Comparison of ENCODE assay signal across 1 cellular context in genomic region chr10:89921422-89921821, GRCh38.
TF ChIP-seq lines count a peak whose summit lies in the region.

No MANE protein-coding gene starts in this region.

TF ChIP-seq in HCT116, 20 proteins besides CTCF, POLR2A, EP300 and RAD21 (continued from another document):
- TF ChIP-seq ZBTB33 (IDR thresholded peaks at IDR 0.05; ENCODE audit: extremely low read depth, insufficient replicate concordance, low read length) (peak; percentile 38), EZH2 (IDR thresholded peaks at IDR 0.05) (no peak), FOSL1 (IDR thresholded peaks at IDR 0.05; ENCODE audit: low read depth) (peak; percentile 99), YY1 (IDR thresholded peaks at IDR 0.05; ENCODE audit: extremely low read depth, insufficient replicate concordance, low read depth, low read length) (no peak), SP1 (IDR thresholded peaks at IDR 0.05; ENCODE audit: low read depth) (peak; percentile 97), EGR1 (IDR thresholded peaks at IDR 0.05; ENCODE audit: low read depth) (no peak), CEBPB (IDR thresholded peaks at IDR 0.05; ENCODE audit: low read depth) (peak; percentile 81), SRF (IDR thresholded peaks at IDR 0.05; ENCODE audit: low read depth) (peak; percentile 82; the same call in 1 of the 2 replicates), ZFX (IDR thresholded peaks at IDR 0.05) (no peak), ELF1 (IDR thresholded peaks at IDR 0.05; ENCODE audit: borderline replicate concordance, low read depth) (no peak), MAX (IDR thresholded peaks at IDR 0.05) (peak; percentile 72), ZNF274 (IDR thresholded peaks at IDR 0.05; ENCODE audit: low read depth, low read length) (no peak)
